Comparison of ENCODE assay signal across 12 cellular contexts in the genomic region with DNA sequence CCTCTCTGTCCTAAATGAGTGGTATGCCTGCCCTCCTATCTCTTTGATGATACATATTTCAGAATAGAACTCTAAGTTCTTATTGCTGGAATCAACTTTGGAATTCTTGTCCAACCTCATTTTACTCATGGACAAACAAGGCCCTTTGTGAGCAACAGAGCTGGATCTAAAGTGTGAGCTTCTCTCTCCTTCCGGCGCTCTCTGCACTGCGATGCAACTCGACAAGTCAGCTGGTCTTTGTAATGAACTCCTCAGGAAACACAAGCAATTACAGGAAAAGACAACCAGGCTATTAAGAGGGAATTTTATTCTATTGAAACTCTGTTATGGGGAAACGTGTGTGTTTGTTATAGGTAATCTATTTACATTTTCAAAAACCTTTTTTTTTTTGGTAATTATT. TPM values are rescaled to one million over a fixed set of nuclear protein-coding genes. Genes with fewer than 3 reads are reported as not detected.
DNase-seq lines count a peak whose midpoint lies in the region; ATAC-seq and TF ChIP-seq lines count a peak whose summit lies in the region.
"Had no signal": no experiment of that assay in that cellular context is flagged by ENCODE, and none has a peak within 500 bp of the region (broad histone marks: within the 10 kb centered on the region; RNA-seq: fewer than 3 reads in every experiment).

No MANE protein-coding gene starts in this region.

- TF ChIP-seq POLR2A in esophagus muscularis mucosa (IDR thresholded peaks at IDR 0.05; ENCODE audit: low read depth) = no peak

- H3K79me2 ChIP-seq in DND-41 (ENCODE audit: insufficient read depth, low read length) = no peaks in the 10 kb centered on the region
- H3K79me2 ChIP-seq in neural progenitor cell (ENCODE audit: low read depth) = no peaks in the 10 kb centered on the region

- no peaks in the 10 kb centered on the region for H3K36me3 Mint-ChIP-seq in neural progenitor cell

- no peaks in the 10 kb centered on the region for H3K9me3 ChIP-seq in DND-41 (ENCODE audit: insufficient read depth, low read length, severe bottlenecking)
- H3K9me3 ChIP-seq in esophagus muscularis mucosa = no peaks in the 10 kb centered on the region
- H3K9me3 ChIP-seq in neural progenitor cell (ENCODE audit: low read depth) = no peaks in the 10 kb centered on the region
- H3K9me3 ChIP-seq: HAP-1, MG63 had no signal

- no peak overlapping the region for H3K9ac ChIP-seq in DND-41 (ENCODE audit: low read depth, low read length)
- no peak overlapping the region for H3K9ac ChIP-seq in neural progenitor cell

- TF ChIP-seq EP300 in esophagus muscularis mucosa (IDR thresholded peaks at IDR 0.05) = no peak

- H3K4me3 ChIP-seq in DND-41 (ENCODE audit: low read depth in 1 of 2, low read length in 2 of 2) (no peak overlapping the region), esophagus muscularis mucosa (no peak overlapping the region), neural progenitor cell (peak overlapping the region; percentile 5)
- H3K4me3 ChIP-seq: HAP-1, MG63 had no signal

- peaks cover 28% of the 10 kb centered on the region for H3F3A ChIP-seq in neural progenitor cell (ENCODE audit: low read depth)

- H3K27me3 ChIP-seq in DND-41 (ENCODE audit: insufficient read depth, low read length, poor library complexity) (no peaks in the 10 kb centered on the region), esophagus muscularis mucosa (no peaks in the 10 kb centered on the region), neural progenitor cell (no peaks in the 10 kb centered on the region)
- H3K27me3 ChIP-seq: MG63 had no signal

- H3K36me3 ChIP-seq in DND-41 (ENCODE audit: insufficient read depth, low read length) = no peaks in the 10 kb centered on the region
- no peaks in the 10 kb centered on the region for H3K36me3 ChIP-seq in esophagus muscularis mucosa
- no peaks in the 10 kb centered on the region for H3K36me3 ChIP-seq in neural progenitor cell
- H3K36me3 ChIP-seq: HAP-1, MG63 had no signal

- POLR2A ChIA-PET in HEK293T (lab: Yijun Ruan, JAX) = no interaction called here

- ATAC-seq in DND-41 (ENCODE audit: insufficient read depth, low read depth) (no peak), GM21528 (IDR thresholded peaks at IDR 0.05; ENCODE audit: low FRiP score, unreplicated experiment) (no peak)

- no peaks in the 10 kb centered on the region for H4K20me1 ChIP-seq in DND-41 (ENCODE audit: insufficient read depth, low read length)
- no peaks in the 10 kb centered on the region for H4K20me1 ChIP-seq in neural progenitor cell (ENCODE audit: low read depth)

- H3K4me2 ChIP-seq in DND-41 (ENCODE audit: insufficient read depth, low read length) (no peak overlapping the region), neural progenitor cell (peak overlapping the region; percentile 72)

- H3K4me1 ChIP-seq in DND-41 (ENCODE audit: insufficient read depth, low read length) = peaks cover 12% of the 10 kb centered on the region
- H3K4me1 ChIP-seq in esophagus muscularis mucosa = peaks cover 18 to 43% (median 38%) of the 10 kb centered on the region in 4 donors
- peaks cover 32% of the 10 kb centered on the region for H3K4me1 ChIP-seq in neural progenitor cell

- H3K27ac Mint-ChIP-seq in neural progenitor cell = peak overlapping the region; percentile 91

- H3K27ac ChIP-seq in DND-41 (ENCODE audit: low read length) (peak overlapping the region; percentile 60), esophagus muscularis mucosa (replicated peaks in 1 of 4) (peak overlapping the region; percentile 74 to 90 (median 82)), neural progenitor cell (peak overlapping the region; percentile 54)

- DNase-seq in DND-41 (no peak), NCI-H1436 (lab: John Stamatoyannopoulos, UW) (peak; percentile 30), esophagus muscularis mucosa (ENCODE audit: extremely low spot score) (no peak), neural progenitor cell (ENCODE audit: low spot score) (peak; percentile 60), NCI-H526 (lab: John Stamatoyannopoulos, UW) (no peak), HEK293T (ENCODE audit: extremely low spot score) (no peak)
- no peak for DNase-seq in stimulated activated CD4-positive, alpha-beta T cell treated with anti-CD3 and anti-CD28 coated beads, Interleukin-4, amount 100 ng/mL, for 24 hours
- DNase-seq: activated naive CD4-positive, alpha-beta T cell treated with anti-CD3 and anti-CD28 coated beads, Interleukin-2, amount 50 U/mL, for 16 hours; GDM1; MG63 had no signal

- WGBS in esophagus muscularis mucosa = 31% methylated on average over 5 of the region's 5 CpGs

- H3K4me3 Mint-ChIP-seq in neural progenitor cell = no peak overlapping the region

- peak overlapping the region; percentile 55; the same call in 1 of the 2 replicates for H2AFZ ChIP-seq in DND-41 (ENCODE audit: low read depth, low read length)
- no peak overlapping the region for H2AFZ ChIP-seq in neural progenitor cell (replicated peaks)

- intact Hi-C loops in esophagus muscularis mucosa (cut with DNase I) = no loop called here

- no peaks in the 10 kb centered on the region for H3K27me3 Mint-ChIP-seq in neural progenitor cell (ENCODE audit: insufficient read depth, low read depth)

- no peak for TF ChIP-seq CTCF in DND-41 (IDR thresholded peaks at IDR 0.05; ENCODE audit: borderline replicate concordance, extremely low read depth, low read length, poor library complexity, severe bottlenecking)
- no peak for TF ChIP-seq CTCF in esophagus muscularis mucosa (IDR thresholded peaks at IDR 0.05)
- no peak for TF ChIP-seq CTCF in neural progenitor cell (IDR thresholded peaks at IDR 0.05)

- no peaks in the 10 kb centered on the region for H3K9me3 Mint-ChIP-seq in neural progenitor cell

- CTCF ChIA-PET in HEK293T (lab: Yijun Ruan, JAX) = interaction anchor here (0.7 kb wide), 1 partner anchor 13 kb away, joined by 4 read pairs; no protein-coding TSS in a partner anchor

- H3K4me1 Mint-ChIP-seq in neural progenitor cell = peaks cover 25% of the 10 kb centered on the region

TF ChIP-seq in HEK293T, 16 proteins besides CTCF, POLR2A, EP300 and RAD21:
- TF ChIP-seq, protein P1, sequence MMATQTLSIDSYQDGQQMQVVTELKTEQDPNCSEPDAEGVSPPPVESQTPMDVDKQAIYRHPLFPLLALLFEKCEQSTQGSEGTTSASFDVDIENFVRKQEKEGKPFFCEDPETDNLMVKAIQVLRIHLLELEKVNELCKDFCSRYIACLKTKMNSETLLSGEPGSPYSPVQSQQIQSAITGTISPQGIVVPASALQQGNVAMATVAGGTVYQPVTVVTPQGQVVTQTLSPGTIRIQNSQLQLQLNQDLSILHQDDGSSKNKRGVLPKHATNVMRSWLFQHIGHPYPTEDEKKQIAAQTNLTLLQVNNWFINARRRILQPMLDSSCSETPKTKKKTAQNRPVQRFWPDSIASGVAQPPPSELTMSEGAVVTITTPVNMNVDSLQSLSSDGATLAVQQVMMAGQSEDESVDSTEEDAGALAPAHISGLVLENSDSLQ (IDR thresholded peaks at IDR 0.05) = no peak
- TF ChIP-seq ELF4 (IDR thresholded peaks at IDR 0.05) = no peak
- no peak for TF ChIP-seq L3MBTL2 (conservative IDR thresholded peaks at IDR 0.05)
- TF ChIP-seq FOXK2 (IDR thresholded peaks at IDR 0.05) = no peak
- no peak for TF ChIP-seq BHLHE40 (IDR thresholded peaks at IDR 0.05; ENCODE audit: borderline replicate concordance)

RNA-seq across cellular contexts. Expression of gene NRROS, which starts 20.3 kb away (rescaled TPM):
- 1 to 10 TPM; 6.2 to 8.5 (median 7.3) TPM for total RNA-seq in esophagus muscularis mucosa
- total RNA-seq in neural progenitor cell (ENCODE audit: low replicate concordance) = 0.58 and 1.7 TPM in 2 replicates

RNA-seq across cellular contexts. Expression of gene FBXO45, which starts 50.8 kb away (rescaled TPM):
- total RNA-seq in esophagus muscularis mucosa (10 to 100 TPM in 2 of 4 donors, 1 to 10 TPM in 2; 9.0 to 14.7 (median 9.8) TPM), neural progenitor cell (ENCODE audit: low replicate concordance) (14.4 and 23.1 TPM in 2 replicates)

RNA-seq across cellular contexts. Expression of gene WDR53, which starts 50.9 kb away (rescaled TPM):
- total RNA-seq in esophagus muscularis mucosa = 1 to 10 TPM; 3.8 to 8.7 (median 5.6) TPM
- total RNA-seq in neural progenitor cell (ENCODE audit: low replicate concordance) = 9.3 and 9.7 TPM in 2 replicates

Comparison
In these comparisons a context has a peak if more than half of its experiments do, and no peak if none do; other contexts are left out.
1. DNase-seq: peak in NCI-H1436 (single experiment) and neural progenitor cell (single experiment); none in DND-41 (single experiment), esophagus muscularis mucosa (single experiment), NCI-H526 (0 of 2), stimulated activated CD4-positive, alpha-beta T cell treated with anti-CD3 and anti-CD28 coated beads, Interleukin-4, amount 100 ng/mL, for 24 hours (single experiment) and HEK293T (single experiment).
2. Peak in every context shown above with its lines, with median percentiles within 50 percentile points of each other: H3K27ac ChIP-seq.